1 cellular context compared by ENCODE assay signal in genomic region chr4:37882665-37883296, GRCh38.
TF ChIP-seq lines count a peak whose summit lies in the region.

No MANE protein-coding gene starts in this region.

TF ChIP-seq in K562, 482 proteins besides CTCF, POLR2A, EP300 and RAD21:
- TF ChIP-seq ZBTB17 (CRISPR knock-in tag; IDR thresholded peaks at IDR 0.05) (0 out of 2 replicates have a peak, but pooled peaks have one; percentile 41), MLLT1 (IDR thresholded peaks at IDR 0.05) (no peak), USF1 (CRISPR knock-in tag; IDR thresholded peaks at IDR 0.05) (no peak), ETS1 (conservative IDR thresholded peaks at IDR 0.05; ENCODE audit: control insufficient read depth, low read depth, low read length) (no peak), NR4A1 (CRISPR knock-in tag; IDR thresholded peaks at IDR 0.05) (no peak), NR4A1 (tag; IDR thresholded peaks at IDR 0.05) (no peak), POU5F1 (IDR thresholded peaks at IDR 0.05; ENCODE audit: borderline replicate concordance, low read depth, low read length, partially characterized antibody) (no peak), BCLAF1 (IDR thresholded peaks at IDR 0.05; ENCODE audit: borderline replicate concordance in 1 of 2, control insufficient read depth in 1 of 2, low read depth in 2 of 2, low read length in 1 of 2) (no peak), TRIM25 (IDR thresholded peaks at IDR 0.05; ENCODE audit: borderline replicate concordance) (no peak), ILK (tag; IDR thresholded peaks at IDR 0.05; ENCODE audit: borderline replicate concordance, low read depth) (no peak), MIER1 (IDR thresholded peaks at IDR 0.05; ENCODE audit: low read depth) (no peak), NFIC (IDR thresholded peaks at IDR 0.05) (peak; percentile 13; the same call in 1 of the 2 replicates), DEAF1 (CRISPR knock-in tag; IDR thresholded peaks at IDR 0.05) (no peak)
